31 cellular contexts compared by ENCODE assay signal in the genomic region with DNA sequence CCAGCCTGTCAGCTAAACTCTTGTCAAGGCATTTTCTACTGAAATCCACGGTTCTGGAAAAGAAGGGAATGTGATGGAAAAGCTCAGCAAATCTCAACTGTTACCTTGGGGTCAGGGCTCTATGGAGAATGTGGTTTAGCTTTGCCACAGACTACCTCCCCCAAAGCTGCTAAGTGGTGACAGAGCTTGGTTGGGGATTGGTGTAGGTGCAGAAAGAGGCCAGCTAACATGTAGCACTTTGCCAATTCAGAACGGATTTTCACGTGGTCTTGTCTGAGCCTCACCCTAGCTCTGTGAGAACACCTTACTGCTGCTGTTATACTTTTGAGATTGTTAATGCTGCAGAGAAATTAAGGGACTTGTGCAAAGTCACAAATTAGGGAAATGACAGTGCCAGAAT.
"Had no signal": no experiment of that assay in that cellular context is flagged by ENCODE, and none has a peak within 500 bp of the region (broad histone marks: within the 10 kb centered on the region; RNA-seq: fewer than 3 reads in every experiment).

No MANE protein-coding gene starts in this region.

- H3K36me3 ChIP-seq: cardiac muscle cell, gastrocnemius medialis, heart left ventricle, transverse colon, WERI-Rb-1 had no signal

- H3K9ac ChIP-seq: parathyroid adenoma had no signal

- H3K4me3 ChIP-seq: cardiac muscle cell, coronary artery, dorsolateral prefrontal cortex, gastrocnemius medialis, heart left ventricle, transverse colon had no signal

- H3K27me3 ChIP-seq: cardiac muscle cell, dorsolateral prefrontal cortex, gastrocnemius medialis, heart left ventricle, transverse colon had no signal

- ATAC-seq: activated CD4-positive, CD25-positive, alpha-beta regulatory T cell treated with anti-CD3 and anti-CD28 coated beads, Interleukin-2, amount 50 U/mL, for 24 hours; gastrocnemius medialis; heart left ventricle; left colon; right cardiac atrium had no signal

- H3K27me3 Mint-ChIP-seq: activated naive CD8-positive, alpha-beta T cell; brain; naive B cell had no signal

- H3K4me3 Mint-ChIP-seq: activated naive CD8-positive, alpha-beta T cell; brain; immature natural killer cell; mesothelial cell of epicardium; naive B cell; nephron progenitor cell; T-helper 1 cell treated with Interleukin-12 subunit alpha and Interleukin-12 subunit beta and Interleukin-4 antibody, amounts not matched to agents 30 μg/mL and 1 μg/mL, for 36 hours had no signal

- H3K27ac ChIP-seq: cardiac muscle cell, coronary artery, dorsolateral prefrontal cortex, gastrocnemius medialis, heart left ventricle, parathyroid adenoma, transverse colon, WERI-Rb-1 had no signal

- H3K36me3 Mint-ChIP-seq: activated naive CD8-positive, alpha-beta T cell; brain; immature natural killer cell; mesothelial cell of epicardium; naive B cell had no signal

- H3K4me1 Mint-ChIP-seq: immature natural killer cell, naive B cell, nephron progenitor cell had no signal

- FAIRE-seq: kidney, TTC549 had no signal

- H3K27ac Mint-ChIP-seq: activated naive CD8-positive, alpha-beta T cell; immature natural killer cell; mesothelial cell of epicardium; naive B cell; nephron progenitor cell; T-helper 1 cell treated with Interleukin-12 subunit alpha and Interleukin-12 subunit beta and Interleukin-4 antibody, amounts not matched to agents 30 μg/mL and 1 μg/mL, for 36 hours had no signal

- H3K9me3 Mint-ChIP-seq: nephron progenitor cell; T-helper 1 cell treated with Interleukin-12 subunit alpha and Interleukin-12 subunit beta and Interleukin-4 antibody, amounts not matched to agents 30 μg/mL and 1 μg/mL, for 36 hours had no signal

- H3K79me2 ChIP-seq: parathyroid adenoma had no signal

- H3K4me1 ChIP-seq: gastrocnemius medialis, heart left ventricle, parathyroid adenoma had no signal

- H3K9me3 ChIP-seq: gastrocnemius medialis, heart left ventricle, transverse colon had no signal

- H2AFZ ChIP-seq: parathyroid adenoma had no signal

- DNase-seq: activated CD4-positive, alpha-beta T cell treated with anti-CD3 and anti-CD28 coated beads for 48 hours; activated CD4-positive, alpha-beta T cell treated with anti-CD3 and anti-CD28 coated beads, Interleukin-2, amount 50 U/mL, for 48 hours; activated CD8-positive, alpha-beta memory T cell treated with anti-CD3 and anti-CD28 coated beads for 24 hours; activated effector memory CD4-positive, alpha-beta T cell treated with Interleukin-2 at 50 U/mL for 16 hours; activated naive CD4-positive, alpha-beta T cell treated with Interleukin-2 at 50 U/mL for 16 hours; aorta; dorsolateral prefrontal cortex; effector memory CD4-positive, alpha-beta T cell; gastrocnemius medialis; heart left ventricle; hypothalamus; immature natural killer cell; kidney; left colon; naive B cell; nephron progenitor cell; right cardiac atrium; stimulated activated CD4-positive, alpha-beta T cell treated with anti-CD3 and anti-CD28 coated beads, Interleukin-2, amount 100 ng/mL, for 48 hours; stimulated activated naive CD4-positive, alpha-beta T cell treated with Interleukin-2 at 50 U/mL for 16 hours; T-helper 9 cell; transverse colon; WERI-Rb-1 had no signal
